In the genomic region with DNA sequence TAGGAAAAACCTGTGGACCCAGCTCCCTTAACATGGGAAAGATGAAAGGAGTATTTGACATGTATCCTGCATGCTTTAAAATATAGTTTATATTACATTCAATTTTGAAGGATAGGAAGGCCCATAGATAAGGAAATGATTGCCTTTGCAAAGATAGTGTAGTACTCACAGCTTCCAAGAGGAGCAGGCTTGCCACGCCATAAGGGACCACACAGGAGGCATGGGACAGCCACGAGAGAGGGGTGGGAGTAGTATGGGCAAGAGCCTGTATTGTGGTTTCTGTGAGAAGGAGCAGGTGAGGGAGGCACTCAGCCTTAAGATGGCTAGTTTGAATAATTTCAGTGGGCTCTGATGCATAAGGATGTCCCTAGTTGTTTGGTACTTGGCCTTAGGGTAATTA, we compare ENCODE assay signal across 24 cellular contexts.
"Had no signal": no experiment of that assay in that cellular context is flagged by ENCODE, and none has a peak within 500 bp of the region (broad histone marks: within the 10 kb centered on the region; RNA-seq: fewer than 3 reads in every experiment).

No MANE protein-coding gene starts in this region.

- DNase-seq: activated B cell treated with CpG ODN at 0.5 μM for 24 hours; activated CD4-positive, alpha-beta T cell treated with anti-CD3 and anti-CD28 coated beads for 36 hours; activated CD4-positive, alpha-beta T cell treated with anti-CD3 and anti-CD28 coated beads, Interleukin-2, amount 50 U/mL, for 4 hours; activated CD8-positive, alpha-beta memory T cell treated with anti-CD3 and anti-CD28 coated beads for 24 hours; activated CD8-positive, alpha-beta memory T cell treated with anti-CD3 and anti-CD28 coated beads, Interleukin-2, amount 50 U/mL, for 4 hours; activated T-cell treated with anti-CD3 and anti-CD28 coated beads, Interleukin-2, amount 50 U/mL, for 24 hours; esophagus squamous epithelium; gastrocnemius medialis; hippocampal formation; left ventricle myocardium inferior; midbrain; pancreas; psoas muscle; stimulated activated CD4-positive, alpha-beta T cell treated with anti-CD3 and anti-CD28 coated beads, Interleukin-4, amount 100 ng/mL, for 24 hours; stomach; T-helper 9 cell had no signal

- H3K4me1 ChIP-seq: esophagus squamous epithelium, gastrocnemius medialis, left ventricle myocardium inferior, pancreas, psoas muscle, right atrium auricular region, stomach, suprapubic skin, tibial nerve had no signal

- H3K9me3 ChIP-seq: esophagus squamous epithelium, gastrocnemius medialis, left ventricle myocardium inferior, neutrophil, pancreas, psoas muscle, right atrium auricular region, stomach, suprapubic skin, tibial nerve had no signal

- H3K27ac ChIP-seq: esophagus squamous epithelium, gastrocnemius medialis, left ventricle myocardium inferior, neutrophil, pancreas, psoas muscle, right atrium auricular region, stomach, suprapubic skin, tibial nerve had no signal

- H3K27me3 Mint-ChIP-seq: activated B cell treated with CpG ODN at 0.5 μM for 24 hours; activated CD4-positive, alpha-beta T cell treated with anti-CD3 and anti-CD28 coated beads for 36 hours; activated T-cell treated with anti-CD3 and anti-CD28 coated beads, Interleukin-2, amount 50 U/mL, for 24 hours; activated T-helper 17 cell treated with anti-CD3 and anti-CD28 coated beads, Interleukin-2, amount 50 U/mL, for 72 hours; central memory CD8-positive, alpha-beta T cell; natural killer cell treated with Interleukin-12 subunit alpha and Interleukin-12 subunit beta and Interleukin-15 and Interleukin-18, amount 100 ng/mL, for 72 hours had no signal

- H3K4me3 Mint-ChIP-seq: activated B cell treated with CpG ODN at 0.5 μM for 24 hours; activated CD4-positive, alpha-beta T cell treated with anti-CD3 and anti-CD28 coated beads for 36 hours; activated T-cell treated with anti-CD3 and anti-CD28 coated beads, Interleukin-2, amount 50 U/mL, for 24 hours; activated T-helper 17 cell treated with anti-CD3 and anti-CD28 coated beads, Interleukin-2, amount 50 U/mL, for 72 hours; central memory CD8-positive, alpha-beta T cell; natural killer cell treated with Interleukin-12 subunit alpha and Interleukin-12 subunit beta and Interleukin-15 and Interleukin-18, amount 100 ng/mL, for 72 hours had no signal

- ATAC-seq: activated CD4-positive, alpha-beta T cell treated with anti-CD3 and anti-CD28 coated beads for 36 hours; activated naive CD4-positive, alpha-beta T cell treated with anti-CD3 and anti-CD28 coated beads, Interleukin-2, amount 50 U/mL, for 72 hours; activated T-helper 17 cell treated with anti-CD3 and anti-CD28 coated beads, Interleukin-2, amount 50 U/mL, for 72 hours; gastrocnemius medialis; natural killer cell treated with Interleukin-12 subunit alpha and Interleukin-12 subunit beta and Interleukin-15 and Interleukin-18, amount 100 ng/mL, for 72 hours; pancreas; psoas muscle had no signal

- H3K36me3 ChIP-seq: esophagus squamous epithelium, gastrocnemius medialis, left ventricle myocardium inferior, neutrophil, pancreas, right atrium auricular region, stomach, suprapubic skin, tibial nerve had no signal

- H3K4me1 Mint-ChIP-seq: activated B cell treated with CpG ODN at 0.5 μM for 24 hours; activated CD4-positive, alpha-beta T cell treated with anti-CD3 and anti-CD28 coated beads for 36 hours; activated T-helper 17 cell treated with anti-CD3 and anti-CD28 coated beads, Interleukin-2, amount 50 U/mL, for 72 hours; central memory CD8-positive, alpha-beta T cell had no signal

- H3K4me3 ChIP-seq: esophagus squamous epithelium, gastrocnemius medialis, left ventricle myocardium inferior, pancreas, psoas muscle, right atrium auricular region, stomach, suprapubic skin, tibial nerve had no signal

- H3K36me3 Mint-ChIP-seq: activated naive CD4-positive, alpha-beta T cell treated with anti-CD3 and anti-CD28 coated beads, Interleukin-2, amount 50 U/mL, for 72 hours; natural killer cell treated with Interleukin-12 subunit alpha and Interleukin-12 subunit beta and Interleukin-15 and Interleukin-18, amount 100 ng/mL, for 72 hours had no signal

- H3K27ac Mint-ChIP-seq: activated B cell treated with CpG ODN at 0.5 μM for 24 hours; activated CD4-positive, alpha-beta T cell treated with anti-CD3 and anti-CD28 coated beads for 36 hours; activated naive CD4-positive, alpha-beta T cell treated with anti-CD3 and anti-CD28 coated beads, Interleukin-2, amount 50 U/mL, for 72 hours; activated T-cell treated with anti-CD3 and anti-CD28 coated beads, Interleukin-2, amount 50 U/mL, for 24 hours; activated T-helper 17 cell treated with anti-CD3 and anti-CD28 coated beads, Interleukin-2, amount 50 U/mL, for 72 hours; natural killer cell treated with Interleukin-12 subunit alpha and Interleukin-12 subunit beta and Interleukin-15 and Interleukin-18, amount 100 ng/mL, for 72 hours had no signal

- H3K27me3 ChIP-seq: esophagus squamous epithelium, gastrocnemius medialis, neutrophil, pancreas, right atrium auricular region, suprapubic skin, tibial nerve had no signal

- H3K9me3 Mint-ChIP-seq: activated B cell treated with CpG ODN at 0.5 μM for 24 hours; activated naive CD4-positive, alpha-beta T cell treated with anti-CD3 and anti-CD28 coated beads, Interleukin-2, amount 50 U/mL, for 72 hours; activated T-cell treated with anti-CD3 and anti-CD28 coated beads, Interleukin-2, amount 50 U/mL, for 24 hours; activated T-helper 17 cell treated with anti-CD3 and anti-CD28 coated beads, Interleukin-2, amount 50 U/mL, for 72 hours; central memory CD8-positive, alpha-beta T cell; natural killer cell treated with Interleukin-12 subunit alpha and Interleukin-12 subunit beta and Interleukin-15 and Interleukin-18, amount 100 ng/mL, for 72 hours had no signal
